Comparison of ENCODE assay signal across 23 cellular contexts in genomic region chr20:38013891-38014290, GRCh38. TPM values are rescaled to one million over a fixed set of nuclear protein-coding genes. Genes with fewer than 3 reads are reported as not detected.
DNase-seq lines count a peak whose midpoint lies in the region; ATAC-seq, FAIRE-seq and TF ChIP-seq lines count a peak whose summit lies in the region.
"Had no signal": no experiment of that assay in that cellular context is flagged by ENCODE, and none has a peak within 500 bp of the region (broad histone marks: within the 10 kb centered on the region; RNA-seq: fewer than 3 reads in every experiment).

No MANE protein-coding gene starts in this region.

- H2AFZ ChIP-seq in mammary epithelial cell (ENCODE audit: low read depth, low read length) (no peak overlapping the region), endothelial cell of umbilical vein (ENCODE audit: low read depth, low read length) (no peak overlapping the region)
- H2AFZ ChIP-seq: GM23248 had no signal

- 94% methylated on average over 2 of the region's 2 CpGs for WGBS in mammary epithelial cell (ENCODE audit: low coverage, missing lambda C conversion rate)

- H3K79me2 ChIP-seq in mammary epithelial cell (ENCODE audit: insufficient read depth, low read length) (peaks cover 61% of the 10 kb centered on the region), endothelial cell of umbilical vein (ENCODE audit: control insufficient read depth, insufficient read depth, low read length) (peaks cover 16% of the 10 kb centered on the region)

- peak; percentile 60 for FAIRE-seq in endothelial cell of umbilical vein (lab: Jason Lieb, UNC)
- FAIRE-seq: A204.1, G401.6, GM12892, H1 had no signal

- no peaks in the 10 kb centered on the region for H3K4me1 Mint-ChIP-seq in MCF 10A (ENCODE audit: insufficient read depth, unreplicated experiment)
- H3K4me1 Mint-ChIP-seq: B cell had no signal

- in situ Hi-C loops in mammary epithelial cell (cut with MboI; ENCODE audit: low sequenced_read_pairs in 2 of 2): no loop called here

- peaks cover 72% of the 10 kb centered on the region for H3K36me3 Mint-ChIP-seq in MCF 10A (ENCODE audit: insufficient read depth, unreplicated experiment)

- TF ChIP-seq CTCF in MCF 10A (IDR thresholded peaks at IDR 0.05; ENCODE audit: unreplicated experiment) (no peak), mammary epithelial cell (conservative IDR thresholded peaks at IDR 0.05 in 1 of 2, IDR thresholded peaks at IDR 0.05 in 1 of 2; ENCODE audit: extremely low read depth in 1 of 2, insufficient read depth in 1 of 2, low read depth in 1 of 2, low read length in 2 of 2) (no peak), endothelial cell of umbilical vein (IDR thresholded peaks at IDR 0.05; ENCODE audit: extremely low read depth in 1 of 2, insufficient read depth in 1 of 2, low read depth in 1 of 2, low read length in 2 of 2) (no peak)

- no peak overlapping the region for H3K4me3 Mint-ChIP-seq in MCF 10A (ENCODE audit: unreplicated experiment)
- H3K4me3 Mint-ChIP-seq: B cell; CD4-positive, CD25-positive, alpha-beta regulatory T cell; CD8-positive, alpha-beta T cell had no signal

- H3K4me2 ChIP-seq in mammary epithelial cell (ENCODE audit: insufficient read depth, low read depth, low read length): no peak overlapping the region
- H3K4me2 ChIP-seq in endothelial cell of umbilical vein (ENCODE audit: insufficient read depth, low read length): no peak overlapping the region
- H3K4me2 ChIP-seq: BLaER1 had no signal

- peaks cover 2% of the 10 kb centered on the region for H3K9me3 ChIP-seq in mammary epithelial cell (replicated peaks; ENCODE audit: insufficient read depth, low read length)
- H3K9me3 ChIP-seq in endothelial cell of umbilical vein (replicated peaks; ENCODE audit: control insufficient read depth, insufficient read depth, low read length): peaks cover 4% of the 10 kb centered on the region

- BruUV-seq in MCF 10A (replicated peaks; lab: Mats Ljungman, UMichigan): no TSS peak
- BruUV-seq in mammary epithelial cell (replicated peaks; lab: Mats Ljungman, UMichigan): no TSS peak
- no TSS peak for BruUV-seq in endothelial cell of umbilical vein (replicated peaks; lab: Mats Ljungman, UMichigan)

- H4K20me1 ChIP-seq in mammary epithelial cell (ENCODE audit: insufficient read depth, low read length) (no peaks in the 10 kb centered on the region), endothelial cell of umbilical vein (replicated peaks; ENCODE audit: control insufficient read depth, extremely low read depth, insufficient read depth, low read length) (no peaks in the 10 kb centered on the region)

- no peaks in the 10 kb centered on the region for H3K9me3 Mint-ChIP-seq in MCF 10A (ENCODE audit: unreplicated experiment)

- H3K27ac ChIP-seq in mammary epithelial cell (ENCODE audit: insufficient read depth, low read depth, low read length) (no peak overlapping the region), endothelial cell of umbilical vein (ENCODE audit: insufficient read depth, low read depth, low read length) (no peak overlapping the region)
- H3K27ac ChIP-seq: 22Rv1, BLaER1, C4-2B, GM23248 had no signal

- no peaks in the 10 kb centered on the region for H3K27me3 Mint-ChIP-seq in MCF 10A (ENCODE audit: insufficient read depth, unreplicated experiment)
- H3K27me3 Mint-ChIP-seq: B cell; CD4-positive, CD25-positive, alpha-beta regulatory T cell had no signal

- no peaks in the 10 kb centered on the region for H3K27me3 ChIP-seq in mammary epithelial cell (ENCODE audit: insufficient read depth, low read length)
- H3K27me3 ChIP-seq in endothelial cell of umbilical vein (ENCODE audit: control insufficient read depth in 2 of 2, insufficient read depth in 2 of 2, low read length in 2 of 2): no peaks in the 10 kb centered on the region
- H3K27me3 ChIP-seq: BLaER1 had no signal

- ATAC-seq in HG03097 (IDR thresholded peaks at IDR 0.05; ENCODE audit: low FRiP score, unreplicated experiment) (no peak), GM19395 (IDR thresholded peaks at IDR 0.05; ENCODE audit: unreplicated experiment) (no peak)
- ATAC-seq: CD8-positive, alpha-beta T cell had no signal

- no peak overlapping the region for H3K4me3 ChIP-seq in mammary epithelial cell (replicated peaks in 1 of 3; ENCODE audit: insufficient read depth in 1 of 3, low read depth in 2 of 3, low read length in 3 of 3)
- no peak overlapping the region for H3K4me3 ChIP-seq in endothelial cell of umbilical vein (replicated peaks in 1 of 3; ENCODE audit: insufficient read depth in 1 of 3, low read depth in 1 of 3, low read length in 3 of 3)
- H3K4me3 ChIP-seq: BLaER1, GM23248 had no signal

- H3K4me1 ChIP-seq in mammary epithelial cell (ENCODE audit: insufficient read depth, low read length): no peaks in the 10 kb centered on the region
- peaks cover 11% of the 10 kb centered on the region for H3K4me1 ChIP-seq in endothelial cell of umbilical vein (ENCODE audit: control insufficient read depth, extremely low read depth, insufficient read depth, low read length)
- H3K4me1 ChIP-seq: BLaER1, Caco-2 had no signal

- dilution Hi-C loops in mammary epithelial cell (cut with HindIII; ENCODE audit: low sequenced_read_pairs) (no loop called here), endothelial cell of umbilical vein (cut with MboI; ENCODE audit: extremely low pct_ligation_motif_present, low sequenced_read_pairs) (no loop called here)

- no peak overlapping the region for H3K9ac ChIP-seq in mammary epithelial cell (ENCODE audit: insufficient read depth, low read length)
- H3K9ac ChIP-seq in endothelial cell of umbilical vein (replicated peaks; ENCODE audit: extremely low read depth, insufficient read depth, low read length): no peak overlapping the region
- H3K9ac ChIP-seq: BLaER1, GM23248 had no signal

- TF ChIP-seq POLR2A in endothelial cell of umbilical vein (IDR thresholded peaks at IDR 0.05; ENCODE audit: low read depth, low read length): no peak

- H3K9me1 ChIP-seq in endothelial cell of umbilical vein (replicated peaks; ENCODE audit: control insufficient read depth, extremely low read depth, insufficient read depth, low read length): no peaks in the 10 kb centered on the region

- CTCF ChIA-PET in MCF 10A (lab: Yijun Ruan, JAX) (interaction anchor here (1.4 kb wide), 1 partner anchor 21 kb away, joined by 6 read pairs; no protein-coding TSS in a partner anchor), mammary epithelial cell (lab: Charles Lee; ENCODE audit: low non-redundant PET) (no interaction called here), endothelial cell of umbilical vein (lab: Charles Lee) (interaction anchor here (0.7 to 2.1 kb wide), 6 partner anchors 9 to 450 kb away, joined by 3 to 6 read pairs (median 4); partner anchors contain the start of genes RPRD1B and TTI1)

- H3K36me3 ChIP-seq in mammary epithelial cell (ENCODE audit: insufficient read depth, low read length) (peaks cover 22% of the 10 kb centered on the region), endothelial cell of umbilical vein (ENCODE audit: control insufficient read depth in 2 of 2, extremely low read depth in 1 of 2, insufficient read depth in 2 of 2, low read length in 2 of 2) (peaks cover 20 to 32% of the 10 kb centered on the region in 2 experiments)

- H3K27ac Mint-ChIP-seq in MCF 10A (ENCODE audit: low read depth, unreplicated experiment): peak overlapping the region; percentile 20
- H3K27ac Mint-ChIP-seq: CD8-positive, alpha-beta T cell had no signal

- DNase-seq in NCI-H82 (lab: John Stamatoyannopoulos, UW): peak; percentile 37
- no peak for DNase-seq in NCI-H82 treated with DMSO at 0.1 percent for 48 hours (lab: John Stamatoyannopoulos, UW; ENCODE audit: unreplicated experiment)
- DNase-seq in MCF 10A (ENCODE audit: unreplicated experiment): no peak
- no peak for DNase-seq in mammary epithelial cell
- peak; percentile 35 for DNase-seq in endothelial cell of umbilical vein (ENCODE audit: low read depth, low spot score)
- DNase-seq: Caco-2; CD4-positive, CD25-positive, alpha-beta regulatory T cell; CD8-positive, alpha-beta T cell; DMS153; DND-41; GM23248; H7; HCEC 1CT had no signal

- POLR2A ChIA-PET in MCF 10A (lab: Yijun Ruan, JAX) (interaction anchor here (0.7 to 2.6 kb wide), 2 partner anchors 19 to 55 kb away, joined by 3 to 8 read pairs; partner anchors contain the start of genes RPRD1B and TTI1), endothelial cell of umbilical vein (lab: Charles Lee) (no interaction called here)

- intact Hi-C loops in MCF 10A (cut with micrococcal nuclease) (no loop called here), mammary epithelial cell (cut with micrococcal nuclease) (no loop called here), endothelial cell of umbilical vein (cut with micrococcal nuclease) (no loop called here)

TF ChIP-seq in endothelial cell of umbilical vein, 7 proteins besides CTCF, POLR2A, EP300 and RAD21 (continues in another document):
- TF ChIP-seq POLR2AphosphoS5 (IDR thresholded peaks at IDR 0.05; ENCODE audit: insufficient read depth, low read depth, low read length): no peak
- TF ChIP-seq EZH2 (IDR thresholded peaks at IDR 0.05; ENCODE audit: borderline replicate concordance, low read depth, low read length, severe bottlenecking): no peak
- TF ChIP-seq JUN (IDR thresholded peaks at IDR 0.05; ENCODE audit: borderline replicate concordance, insufficient read depth, insufficient read length, low read depth): no peak
- no peak for TF ChIP-seq MYC (IDR thresholded peaks at IDR 0.05; ENCODE audit: low read depth, low read length)

RNA-seq across cellular contexts. Expression of gene TTI1, which starts 19.4 kb away (rescaled TPM):
- total RNA-seq in MCF 10A (2022) (17.1 and 18.3 TPM in 2 replicates), mammary epithelial cell (10 to 100 TPM; 18.0 to 24.3 TPM), endothelial cell of umbilical vein (21.4 and 23.2 TPM in 2 replicates)
- polyA plus RNA-seq in mammary epithelial cell (20.4 TPM), endothelial cell of umbilical vein (13.2 and 13.5 TPM in 2 replicates)
- polyA minus RNA-seq in mammary epithelial cell (25.5 TPM), endothelial cell of umbilical vein (37.5 and 40.6 TPM in 2 replicates)
- 12.5 and 13.7 TPM in 2 replicates for polyA plus RNA-seq in endothelial cell of umbilical vein (2011; cell fraction: cytosol; rRNA removed)
- 18.0 and 19.7 TPM in 2 replicates for polyA plus RNA-seq in endothelial cell of umbilical vein (2011; cell fraction: nucleus; rRNA removed)
- 15.3 and 20.3 TPM in 2 replicates for polyA plus RNA-seq in endothelial cell of umbilical vein (2012)
- polyA minus RNA-seq in endothelial cell of umbilical vein (2011; cell fraction: cytosol; rRNA and poly(A)+ RNA removed): 35.0 TPM
- 25.1 and 40.8 TPM in 2 replicates for polyA minus RNA-seq in endothelial cell of umbilical vein (2011; cell fraction: nucleus; rRNA and poly(A)+ RNA removed)

RNA-seq across cellular contexts. Expression of gene RPRD1B, which starts 19.7 kb away (rescaled TPM):
- 42.6 and 53.0 TPM in 2 replicates for total RNA-seq in MCF 10A (2022)
- total RNA-seq in mammary epithelial cell: 10 to 100 TPM; 18.3 to 32.7 TPM
- polyA plus RNA-seq in mammary epithelial cell: 17.0 TPM
- 25.0 TPM for polyA minus RNA-seq in mammary epithelial cell
- 24.5 and 29.3 TPM in 2 replicates for total RNA-seq in endothelial cell of umbilical vein
- polyA plus RNA-seq in endothelial cell of umbilical vein: 11.0 and 13.0 TPM in 2 replicates
- polyA plus RNA-seq in endothelial cell of umbilical vein (2011; cell fraction: cytosol; rRNA removed): 12.9 and 13.1 TPM in 2 replicates
- 26.2 and 28.8 TPM in 2 replicates for polyA plus RNA-seq in endothelial cell of umbilical vein (2011; cell fraction: nucleus; rRNA removed)
- polyA plus RNA-seq in endothelial cell of umbilical vein (2012): 15.5 and 16.1 TPM in 2 replicates
- 24.7 and 25.7 TPM in 2 replicates for polyA minus RNA-seq in endothelial cell of umbilical vein
- 35.5 TPM for polyA minus RNA-seq in endothelial cell of umbilical vein (2011; cell fraction: cytosol; rRNA and poly(A)+ RNA removed)
- polyA minus RNA-seq in endothelial cell of umbilical vein (2011; cell fraction: nucleus; rRNA and poly(A)+ RNA removed): 31.7 and 52.8 TPM in 2 replicates

Comparison
In these comparisons a context has a peak if more than half of its experiments do, and no peak if none do; other contexts are left out.
1. DNase-seq: peak in NCI-H82 (single experiment) and endothelial cell of umbilical vein (single experiment); none in NCI-H82 treated with DMSO at 0.1 percent for 48 hours (single experiment), MCF 10A (single experiment) and mammary epithelial cell (single experiment).